ENCODE assay signal across 11 cellular contexts in genomic region chr11:128474036-128474874, GRCh38.
DNase-seq lines count a peak whose midpoint lies in the region; ATAC-seq and TF ChIP-seq lines count a peak whose summit lies in the region.
"Had no signal": no experiment of that assay in that cellular context is flagged by ENCODE, and none has a peak within 500 bp of the region (broad histone marks: within the 10 kb centered on the region; RNA-seq: fewer than 3 reads in every experiment).

No MANE protein-coding gene starts in this region.

- H3K18ac ChIP-seq in neuronal stem cell (ENCODE audit: low read length), result no peak overlapping the region

- TF ChIP-seq CTCF in DND-41 (IDR thresholded peaks at IDR 0.05; ENCODE audit: borderline replicate concordance, extremely low read depth, low read length, poor library complexity, severe bottlenecking), result no peak
- no peak for TF ChIP-seq CTCF in esophagus muscularis mucosa (IDR thresholded peaks at IDR 0.05)
- no peak for TF ChIP-seq CTCF in osteoblast (IDR thresholded peaks at IDR 0.05; ENCODE audit: extremely low read depth, low read depth, low read length)

- H3K9ac ChIP-seq in DND-41 (ENCODE audit: low read depth, low read length) (peak overlapping the region; percentile 17; the same call in 1 of the 2 replicates), neuronal stem cell (ENCODE audit: low read depth, low read length, poor library complexity) (no peak overlapping the region)

- DNase-seq in DND-41 (peak; percentile 32), esophagus muscularis mucosa (ENCODE audit: extremely low spot score) (no peak), osteoblast (ENCODE audit: insufficient read length, low spot score, missing footprints) (no peak), neuronal stem cell (ENCODE audit: low spot score) (no peak), DMS53 (lab: John Stamatoyannopoulos, UW) (no peak)
- DNase-seq: KBM-7, NCI-H82 had no signal

- H2BK120ac ChIP-seq in neuronal stem cell (ENCODE audit: low read depth, low read length), result no peak overlapping the region

- no peak overlapping the region for H2BK5ac ChIP-seq in neuronal stem cell (ENCODE audit: low read length)

- 0 out of 2 replicates have a peak, but pooled peaks cover 2% of the 10 kb centered on the region for H4K20me1 ChIP-seq in DND-41 (ENCODE audit: insufficient read depth, low read length)
- peaks cover 10% of the 10 kb centered on the region for H4K20me1 ChIP-seq in osteoblast (ENCODE audit: insufficient read depth, low read length)

- H2AK5ac ChIP-seq in neuronal stem cell (ENCODE audit: low read depth, low read length), result no peak overlapping the region

- no peak overlapping the region for H2BK15ac ChIP-seq in neuronal stem cell (ENCODE audit: low read length)

- H3K4me2 ChIP-seq in DND-41 (ENCODE audit: insufficient read depth, low read length) (0 out of 2 replicates have a peak overlapping the region, but pooled peaks have one; percentile 3), osteoblast (ENCODE audit: insufficient read depth, low read length) (no peak overlapping the region), neuronal stem cell (ENCODE audit: insufficient read depth, low read length, poor library complexity, severe bottlenecking) (no peak overlapping the region)

- no peak for TF ChIP-seq POLR2A in esophagus muscularis mucosa (IDR thresholded peaks at IDR 0.05; ENCODE audit: low read depth)

- no peak for TF ChIP-seq EP300 in esophagus muscularis mucosa (IDR thresholded peaks at IDR 0.05)

- H3K79me1 ChIP-seq in neuronal stem cell (ENCODE audit: low read depth, low read length), result no peaks in the 10 kb centered on the region

- no peak overlapping the region for H3K23ac ChIP-seq in neuronal stem cell (ENCODE audit: low read depth, low read length, poor library complexity)

- H3K36me3 ChIP-seq in DND-41 (ENCODE audit: insufficient read depth, low read length) (peaks cover 87% of the 10 kb centered on the region), esophagus muscularis mucosa (peaks cover 0 to 80% (median 26%) of the 10 kb centered on the region in 4 donors), osteoblast (ENCODE audit: insufficient read depth, low read length) (peaks cover 67% of the 10 kb centered on the region), neuronal stem cell (replicated peaks in 1 of 2; ENCODE audit: control insufficient read depth in 2 of 2, insufficient read depth in 2 of 2, low read length in 2 of 2) (peaks cover 0 to 35% of the 10 kb centered on the region in 2 donors)
- H3K36me3 ChIP-seq: cardiac muscle cell had no signal

- no peak overlapping the region for H3K4ac ChIP-seq in neuronal stem cell (ENCODE audit: low read length)

- intact Hi-C loops in esophagus muscularis mucosa (cut with DNase I), result no loop called here

- peaks cover 65% of the 10 kb centered on the region for H3K79me2 ChIP-seq in DND-41 (ENCODE audit: insufficient read depth, low read length)
- H3K79me2 ChIP-seq in osteoblast (ENCODE audit: insufficient read depth, low read length), result peaks cover 95% of the 10 kb centered on the region

- no peak overlapping the region for H3K14ac ChIP-seq in neuronal stem cell (ENCODE audit: low read length)

- no peak overlapping the region for H4K8ac ChIP-seq in neuronal stem cell (ENCODE audit: low read depth, low read length)

- 57% methylated on average over 8 of the region's 8 CpGs for WGBS in esophagus muscularis mucosa
- WGBS in neuronal stem cell (ENCODE audit: extremely low coverage in 2 of 2, insufficient read length in 2 of 2, insufficient replicate concordance in 1 of 2), 2 donors, result no CpG with 5 or more reads among the region's 8 CpGs

- no peak overlapping the region for H4K91ac ChIP-seq in neuronal stem cell (ENCODE audit: low read depth, low read length, poor library complexity)

- H3K27ac ChIP-seq in DND-41 (ENCODE audit: low read length), result peak overlapping the region; percentile 83
- peak overlapping the region; percentile 52 to 61 (median 58) for H3K27ac ChIP-seq in esophagus muscularis mucosa (replicated peaks in 1 of 4)
- H3K27ac ChIP-seq in osteoblast (ENCODE audit: low read depth, low read length), result peak overlapping the region; percentile 63
- H3K27ac ChIP-seq in neuronal stem cell (replicated peaks; ENCODE audit: low read length), result no peak overlapping the region
- H3K27ac ChIP-seq: cardiac muscle cell had no signal

- ATAC-seq in DND-41 (ENCODE audit: insufficient read depth, low read depth), result no peak
- no peak for ATAC-seq in GM18870 (IDR thresholded peaks at IDR 0.05; ENCODE audit: unreplicated experiment)
- ATAC-seq in HG03025 (IDR thresholded peaks at IDR 0.05; ENCODE audit: low FRiP score, unreplicated experiment), result no peak

- H3K4me3 ChIP-seq in DND-41 (ENCODE audit: low read depth in 1 of 2, low read length in 2 of 2) (no peak overlapping the region), esophagus muscularis mucosa (no peak overlapping the region), osteoblast (ENCODE audit: insufficient read depth, low read length) (no peak overlapping the region), neuronal stem cell (ENCODE audit: low read length in 2 of 2) (no peak overlapping the region)
- H3K4me3 ChIP-seq: cardiac muscle cell had no signal

- H3K9me3 ChIP-seq in DND-41 (ENCODE audit: insufficient read depth, low read length, severe bottlenecking) (no peaks in the 10 kb centered on the region), esophagus muscularis mucosa (no peaks in the 10 kb centered on the region), osteoblast (ENCODE audit: low read depth, low read length) (no peaks in the 10 kb centered on the region), neuronal stem cell (replicated peaks in 1 of 2; ENCODE audit: control insufficient read depth in 2 of 2, insufficient read depth in 1 of 2, low read depth in 1 of 2, low read length in 2 of 2) (no peaks in the 10 kb centered on the region)

- no peak overlapping the region for H2BK12ac ChIP-seq in neuronal stem cell (ENCODE audit: low read length)

- H3K27me3 ChIP-seq in DND-41 (ENCODE audit: insufficient read depth, low read length, poor library complexity) (no peaks in the 10 kb centered on the region), esophagus muscularis mucosa (no peaks in the 10 kb centered on the region), osteoblast (ENCODE audit: insufficient read depth, low read length) (no peaks in the 10 kb centered on the region), neuronal stem cell (ENCODE audit: control insufficient read depth in 3 of 3, insufficient read depth in 3 of 3, low read depth in 1 of 3, low read length in 3 of 3) (no peaks in the 10 kb centered on the region)

- H2AFZ ChIP-seq in DND-41 (ENCODE audit: low read depth, low read length) (no peak overlapping the region), osteoblast (ENCODE audit: low read length) (no peak overlapping the region), neuronal stem cell (ENCODE audit: low read length) (no peak overlapping the region)

- H3K4me1 ChIP-seq in DND-41 (ENCODE audit: insufficient read depth, low read length) (peaks cover 92% of the 10 kb centered on the region), esophagus muscularis mucosa (peaks cover 72 to 87% (median 77%) of the 10 kb centered on the region in 4 donors), osteoblast (ENCODE audit: insufficient read depth, low read length) (peaks cover 48% of the 10 kb centered on the region), neuronal stem cell (ENCODE audit: control insufficient read depth in 2 of 2, insufficient read depth in 1 of 2, low read depth in 1 of 2, low read length in 2 of 2) (peaks cover 2 to 13% of the 10 kb centered on the region in 2 donors)

TF ChIP-seq in PFSK-1, 5 proteins besides CTCF, POLR2A, EP300 and RAD21:
- TF ChIP-seq SIN3A (IDR thresholded peaks at IDR 0.05; ENCODE audit: borderline replicate concordance, insufficient read depth, low read length) (peak; percentile 69; the same call in 1 of the 2 replicates), POLR2AphosphoS5 (IDR thresholded peaks at IDR 0.05; ENCODE audit: low read depth, low read length) (peak; percentile 41), TAF1 (IDR thresholded peaks at IDR 0.05; ENCODE audit: borderline replicate concordance, insufficient read depth, low read length) (no peak), FOXP2 (optimal IDR thresholded peaks at IDR 0.05; ENCODE audit: borderline replicate concordance, extremely low read depth, extremely low read length, insufficient read depth) (no peak)
